In the genomic region with DNA sequence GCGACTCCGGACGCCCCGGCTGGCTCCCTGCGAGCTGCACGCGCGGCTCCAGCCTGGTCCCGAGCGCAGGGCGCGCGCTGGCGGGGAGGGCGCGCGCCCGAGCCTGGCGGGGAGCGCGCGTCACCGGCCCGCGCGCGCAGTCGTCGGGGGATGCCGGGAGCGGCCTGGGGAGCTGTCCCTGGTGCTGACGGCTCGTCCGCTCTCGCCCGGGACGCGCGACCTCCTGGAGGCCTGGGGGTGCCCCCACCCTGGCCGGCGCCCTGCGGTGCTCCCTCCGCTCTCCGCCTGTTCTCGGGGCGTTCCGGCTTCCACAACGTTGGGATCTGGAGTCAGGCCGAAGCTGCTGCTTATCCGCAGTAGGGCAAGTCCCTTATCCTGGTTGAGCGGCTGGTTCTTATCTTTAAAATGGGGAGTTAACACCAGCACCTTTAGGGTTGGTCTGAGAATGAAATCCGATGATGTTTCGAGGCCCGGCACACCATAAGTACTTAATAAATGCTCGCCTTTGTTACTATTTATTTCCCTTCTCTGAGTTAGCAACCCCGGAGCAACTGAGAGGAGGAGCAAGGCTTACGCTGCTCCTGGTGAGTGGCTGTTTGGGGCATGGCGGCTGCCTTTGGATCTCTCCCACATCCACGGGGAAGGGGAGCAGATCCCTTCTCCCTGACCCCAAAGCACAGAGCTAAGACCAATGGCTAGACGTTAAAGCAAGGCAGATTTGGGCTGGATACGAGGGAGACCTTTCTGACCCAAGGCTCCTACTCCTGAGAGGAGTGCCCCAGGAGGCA, we compare ENCODE assay signal across 9 cellular contexts. TPM values are rescaled to one million over a fixed set of nuclear protein-coding genes. Genes with fewer than 3 reads are reported as not detected.
DNase-seq lines count a peak whose midpoint lies in the region; ATAC-seq and TF ChIP-seq lines count a peak whose summit lies in the region.
"Had no signal": no experiment of that assay in that cellular context is flagged by ENCODE, and none has a peak within 500 bp of the region (broad histone marks: within the 10 kb centered on the region; RNA-seq: fewer than 3 reads in every experiment).

FAM163B (minus strand) TSS at position 79 of the 788 bp plus-strand sequence. CDS start 29,166 bp downstream, outside the sequence.

- 8 to 41% (median 18%) methylated on average over 11 to 61 of the region's 61 CpGs for WGBS in heart left ventricle, 4 donors
- 12 to 13% methylated on average over 61 of the region's 61 CpGs for WGBS in sigmoid colon, 2 donors

- H3K4me1 ChIP-seq in heart left ventricle (peaks cover 0 to 9% (median 0%) of the 10 kb centered on the region in 12 donors), sigmoid colon (peaks cover 0 to 4% (median 2%) of the 10 kb centered on the region in 4 donors)

- peaks cover 41% of the 10 kb centered on the region for H3K27me3 Mint-ChIP-seq in activated T-cell treated with anti-CD3 and anti-CD28 coated beads, Interleukin-2, amount 50 U/mL, for 72 hours (ENCODE audit: low read depth)

- TF ChIP-seq CTCF in heart left ventricle (IDR thresholded peaks at IDR 0.05) = no peak
- TF ChIP-seq CTCF in sigmoid colon (IDR thresholded peaks at IDR 0.05) = no peak

- TF ChIP-seq EP300 in sigmoid colon (IDR thresholded peaks at IDR 0.05) = no peak

- H3K36me3 ChIP-seq in heart left ventricle = no peaks in the 10 kb centered on the region
- H3K36me3 ChIP-seq in sigmoid colon = no peaks in the 10 kb centered on the region

- DNase-seq in NCI-H2029 (lab: John Stamatoyannopoulos, UW) = peak; percentile 40
- no peak for DNase-seq in NCI-H2029 treated with DMSO at 0.1 percent for 48 hours (lab: John Stamatoyannopoulos, UW)
- DNase-seq in activated T-cell treated with anti-CD3 and anti-CD28 coated beads, Interleukin-2, amount 50 U/mL, for 72 hours = peak; percentile 41 to 49
- peak in 3 of 5 donors; percentile 47 to 53 (median 47) for DNase-seq in heart left ventricle
- peak; percentile 5 for DNase-seq in skeletal muscle cell (ENCODE audit: low read depth)
- DNase-seq in sigmoid colon = no peak
- DNase-seq in HuH-7.5 (ENCODE audit: low spot score) = no peak
- DNase-seq in NK-92 (lab: John Stamatoyannopoulos, UW; ENCODE audit: unreplicated experiment) = no peak

- H3K4me3 ChIP-seq in heart left ventricle (peak within 1 kb of the TSS in 4 of 12 donors; percentile 16 to 42 (median 28)), skeletal muscle cell (ENCODE audit: low read depth, low read length) (no peak within 1 kb of the TSS), sigmoid colon (peak within 1 kb of the TSS in 1 of 4 donors; percentile 15)

- no peaks in the 10 kb centered on the region for H3K36me3 Mint-ChIP-seq in activated T-cell treated with anti-CD3 and anti-CD28 coated beads, Interleukin-2, amount 50 U/mL, for 72 hours (ENCODE audit: insufficient read depth in 2 of 2)

- TF ChIP-seq POLR2A in heart left ventricle (IDR thresholded peaks at IDR 0.05) = no peak
- TF ChIP-seq POLR2A in sigmoid colon (IDR thresholded peaks at IDR 0.05) = no peak

- H3K27ac Mint-ChIP-seq in activated T-cell treated with anti-CD3 and anti-CD28 coated beads, Interleukin-2, amount 50 U/mL, for 72 hours = no peak within 1 kb of the TSS

- peaks cover 6 to 87% (median 45%) of the 10 kb centered on the region in 9 donors for H3K27me3 ChIP-seq in heart left ventricle
- peaks cover 13 to 92% (median 78%) of the 10 kb centered on the region in 3 donors for H3K27me3 ChIP-seq in sigmoid colon

- H3K9me3 ChIP-seq in heart left ventricle = no peaks in the 10 kb centered on the region
- H3K9me3 ChIP-seq in sigmoid colon = no peaks in the 10 kb centered on the region

- H3K4me1 Mint-ChIP-seq in activated T-cell treated with anti-CD3 and anti-CD28 coated beads, Interleukin-2, amount 50 U/mL, for 72 hours (ENCODE audit: low read depth) = no peaks in the 10 kb centered on the region

- ATAC-seq in activated T-cell treated with anti-CD3 and anti-CD28 coated beads, Interleukin-2, amount 50 U/mL, for 72 hours (replicated peaks in 1 of 2) = peak in 1 of 2 donors; percentile 50
- peak in 3 of 4 donors; percentile 75 to 91 (median 84) for ATAC-seq in heart left ventricle

- H3K4me3 Mint-ChIP-seq in activated T-cell treated with anti-CD3 and anti-CD28 coated beads, Interleukin-2, amount 50 U/mL, for 72 hours = no peak within 1 kb of the TSS

- no peaks in the 10 kb centered on the region for H3K9me3 Mint-ChIP-seq in activated T-cell treated with anti-CD3 and anti-CD28 coated beads, Interleukin-2, amount 50 U/mL, for 72 hours

- intact Hi-C loops in heart left ventricle (cut with DNase I) = loop anchor here in 1 of 10 donors (10.0 kb wide), 1 partner anchor 105 kb away; no protein-coding TSS in a partner anchor
- intact Hi-C loops in sigmoid colon (cut with DNase I) = no loop called here

- H3K27ac ChIP-seq in heart left ventricle (no peak within 1 kb of the TSS), sigmoid colon (no peak within 1 kb of the TSS)

RNA-seq across cellular contexts. Expression of gene FAM163B, which starts in this region (rescaled TPM):
- total RNA-seq in activated T-cell treated with anti-CD3 and anti-CD28 coated beads, Interleukin-2, amount 50 U/mL, for 72 hours = not detected
- total RNA-seq in heart left ventricle (not detected), sigmoid colon (1 to 10 TPM in 2 of 4 donors, under 1 TPM in 1, not detected in 1; 0.83 to 1.5 (median 1.1) TPM)
- polyA plus RNA-seq in heart left ventricle (under 1 TPM in 1 of 2 donors, not detected in 1; 0.08 TPM), sigmoid colon (1 to 10 TPM in 2 of 3 donors, under 1 TPM in 1; 0.29 to 2.4 (median 1.4) TPM)
- total RNA-seq: mononuclear cell had no signal

Comparison
In these comparisons a context has a peak if more than half of its experiments do, and no peak if none do; other contexts are left out.
1. DNase-seq: peak in NCI-H2029 (single experiment) and skeletal muscle cell (single experiment); none in NCI-H2029 treated with DMSO at 0.1 percent for 48 hours (single experiment), sigmoid colon (single experiment), HuH-7.5 (single experiment) and NK-92 (single experiment).
2. Peak in DNase-seq in activated T-cell treated with anti-CD3 and anti-CD28 coated beads, Interleukin-2, amount 50 U/mL, for 72 hours; RNA of the gene not detected or under 1 TPM.
3. Peak in DNase-seq and ATAC-seq in heart left ventricle; RNA of the gene not detected or under 1 TPM.